Comparison of ENCODE assay signal across 1 cellular context in the genomic region with DNA sequence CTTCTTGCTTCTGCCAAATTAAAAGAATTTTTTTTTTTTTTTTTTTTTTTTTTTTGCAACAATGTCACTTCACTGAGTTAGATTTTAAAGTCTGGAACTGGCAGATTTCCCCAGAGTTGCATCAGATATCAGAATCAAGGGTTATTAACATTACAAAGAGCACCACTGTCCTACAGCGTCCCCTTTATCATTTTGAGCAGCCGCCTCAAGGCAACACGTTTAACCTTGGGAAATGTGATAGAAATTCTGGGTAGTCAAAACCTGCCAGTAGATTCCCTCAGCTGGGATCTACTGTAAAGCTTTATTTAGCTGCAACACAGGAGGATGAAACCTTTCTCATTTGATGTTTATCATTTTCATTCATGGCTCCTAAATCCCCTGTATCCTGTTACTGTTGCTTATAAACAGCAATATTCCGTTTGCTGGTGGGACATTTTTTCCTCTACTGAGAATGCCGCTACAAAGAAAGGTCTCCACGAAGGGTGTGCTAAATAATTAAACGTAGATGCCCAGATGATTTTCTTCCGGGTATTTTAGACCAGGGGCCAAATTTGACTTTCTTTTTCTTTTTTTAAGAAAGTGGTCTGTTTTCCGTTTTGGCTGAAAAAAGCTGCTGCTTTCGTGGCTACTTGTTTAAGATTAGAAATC.
A peak's percentile ranks its signal among the peaks of the same experiment; 100 is the strongest.
TF ChIP-seq lines count a peak whose summit lies in the region.

No MANE protein-coding gene starts in this region.

TF ChIP-seq in H1, 55 proteins besides CTCF, POLR2A, EP300 and RAD21 (continued from another document):
- peak; percentile 63 for TF ChIP-seq CHD7 (IDR thresholded peaks at IDR 0.05; ENCODE audit: insufficient replicate concordance, low read length)
- no peak for TF ChIP-seq POLR2AphosphoS5 (IDR thresholded peaks at IDR 0.05; ENCODE audit: low read depth, low read length)
- TF ChIP-seq HDAC6 (IDR thresholded peaks at IDR 0.05; ENCODE audit: low read depth, low read length), result no peak
- TF ChIP-seq GTF2F1 (IDR thresholded peaks at IDR 0.05; ENCODE audit: borderline replicate concordance, low read depth, low read length), result no peak
- no peak for TF ChIP-seq CHD1 (IDR thresholded peaks at IDR 0.05; ENCODE audit: low read depth, low read length)
- TF ChIP-seq ZNF274 (IDR thresholded peaks at IDR 0.05; ENCODE audit: borderline replicate concordance, extremely low read depth, low read length), result no peak
- no peak for TF ChIP-seq RBBP5 (IDR thresholded peaks at IDR 0.05; ENCODE audit: borderline replicate concordance, low read depth, low read length)
